In the genomic region with DNA sequence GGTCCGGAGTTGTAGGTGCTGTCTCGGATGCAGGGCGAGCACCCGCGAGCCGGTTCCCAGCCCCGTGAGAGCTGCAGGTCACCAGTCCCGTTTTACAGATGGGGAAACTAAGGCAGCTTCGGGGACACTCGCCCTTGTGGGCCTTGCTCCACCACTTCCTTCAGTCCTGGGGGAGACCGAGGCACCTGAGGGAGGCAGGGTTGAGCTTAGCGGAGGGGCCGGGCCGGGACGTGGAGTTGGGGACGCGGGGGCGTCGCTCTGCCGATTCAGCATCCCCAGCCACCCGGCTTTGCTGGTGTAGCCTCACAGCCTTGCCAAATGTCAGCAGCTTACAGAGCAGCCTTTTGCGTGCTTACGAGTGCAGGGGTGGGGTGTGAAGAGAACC, we compare ENCODE assay signal across 8 cellular contexts. TPM values are rescaled to one million over a fixed set of nuclear protein-coding genes. Genes with fewer than 3 reads are reported as not detected.
DNase-seq lines count a peak whose midpoint lies in the region; ATAC-seq and TF ChIP-seq lines count a peak whose summit lies in the region.

No MANE protein-coding gene starts in this region.

- H3K4me1 Mint-ChIP-seq in activated T-cell treated with anti-CD3 and anti-CD28 coated beads, Interleukin-2, amount 50 U/mL, for 72 hours (ENCODE audit: low read depth) = peaks cover 20% of the 10 kb centered on the region

- H3K4me3 Mint-ChIP-seq in activated T-cell treated with anti-CD3 and anti-CD28 coated beads, Interleukin-2, amount 50 U/mL, for 72 hours = peak overlapping the region; percentile 86 to 90

- H3K4me3 ChIP-seq in AG04449 (ENCODE audit: low read depth, low read length) (peak overlapping the region; percentile 81), prostate gland (peak overlapping the region; percentile 54 to 68)

- peaks cover 0 to 6% of the 10 kb centered on the region in 2 donors for H3K36me3 ChIP-seq in prostate gland

- no peak overlapping the region for H3K27ac Mint-ChIP-seq in activated T-cell treated with anti-CD3 and anti-CD28 coated beads, Interleukin-2, amount 50 U/mL, for 72 hours

- H3K36me3 Mint-ChIP-seq in activated T-cell treated with anti-CD3 and anti-CD28 coated beads, Interleukin-2, amount 50 U/mL, for 72 hours (ENCODE audit: insufficient read depth in 2 of 2) = no peaks in the 10 kb centered on the region

- intact Hi-C loops in prostate gland (cut with DNase I) = no loop called here

- no peaks in the 10 kb centered on the region for H3K27me3 Mint-ChIP-seq in activated T-cell treated with anti-CD3 and anti-CD28 coated beads, Interleukin-2, amount 50 U/mL, for 72 hours (ENCODE audit: low read depth)

- POLR2A ChIA-PET in AG04449 (lab: Yijun Ruan, JAX) = interaction anchor here (0.6 to 1.3 kb wide), 2 partner anchors 9 to 42 kb away, joined by 3 read pairs; no protein-coding TSS in a partner anchor

- H3K9me3 Mint-ChIP-seq in activated T-cell treated with anti-CD3 and anti-CD28 coated beads, Interleukin-2, amount 50 U/mL, for 72 hours = no peaks in the 10 kb centered on the region

- no peaks in the 10 kb centered on the region for H3K27me3 ChIP-seq in prostate gland (replicated peaks; ENCODE audit: insufficient read depth)

- no peaks in the 10 kb centered on the region for H3K9me3 ChIP-seq in prostate gland

- H3K27ac ChIP-seq in prostate gland = peak overlapping the region; percentile 47 to 54

- DNase-seq in AG04449 (ENCODE audit: low read depth, low spot score) = no peak
- peak; percentile 61 for DNase-seq in NAMALWA (ENCODE audit: low spot score)
- peak; percentile 54 to 64 for DNase-seq in activated T-cell treated with anti-CD3 and anti-CD28 coated beads, Interleukin-2, amount 50 U/mL, for 72 hours
- peak; percentile 51 for DNase-seq in germinal center (ENCODE audit: low spot score)
- DNase-seq in prostate gland (ENCODE audit: low spot score) = no peak
- DNase-seq in middle frontal gyrus (ENCODE audit: extremely low spot score, low spot score) = no peak

- CTCF ChIA-PET in AG04449 (lab: Yijun Ruan, JAX) = interaction anchor here (1.7 to 2.4 kb wide), 2 partner anchors 27 to 43 kb away, joined by 5 to 9 read pairs; no protein-coding TSS in a partner anchor

- 1% methylated on average over 18 of the region's 23 CpGs for WGBS in prostate gland

- no peaks in the 10 kb centered on the region for H3K4me1 ChIP-seq in prostate gland (replicated peaks)

- TF ChIP-seq CTCF in AG04449 (IDR thresholded peaks at IDR 0.05; ENCODE audit: insufficient read depth, low read length, missing control alignments) (no peak), prostate gland (IDR thresholded peaks at IDR 0.05) (no peak)

- no peak for TF ChIP-seq POLR2A in prostate gland (IDR thresholded peaks at IDR 0.05)

- ATAC-seq in GM19395 (IDR thresholded peaks at IDR 0.05; ENCODE audit: unreplicated experiment) (peak; percentile 7), GM18909 (IDR thresholded peaks at IDR 0.05; ENCODE audit: poor library complexity, unreplicated experiment) (no peak)
- ATAC-seq in activated T-cell treated with anti-CD3 and anti-CD28 coated beads, Interleukin-2, amount 50 U/mL, for 72 hours (replicated peaks in 1 of 2) = peak; percentile 42 to 47

RNA-seq across cellular contexts. Expression of gene BBLN, which starts 0.5 kb away (rescaled TPM):
- 10 to 100 TPM; 72.9 to 81.4 TPM for total RNA-seq in activated T-cell treated with anti-CD3 and anti-CD28 coated beads, Interleukin-2, amount 50 U/mL, for 72 hours
- total RNA-seq in prostate gland = 100 to 1,000 TPM; 333 to 437 TPM

RNA-seq across cellular contexts. Expression of gene LCN2, which starts 11.3 kb away (rescaled TPM):
- not detected for total RNA-seq in activated T-cell treated with anti-CD3 and anti-CD28 coated beads, Interleukin-2, amount 50 U/mL, for 72 hours
- total RNA-seq in prostate gland = 10 to 100 TPM; 30.5 to 43.7 TPM

RNA-seq across cellular contexts. Expression of gene CIZ1, which starts 30.8 kb away (rescaled TPM):
- 100 to 1,000 TPM; 161 to 203 TPM for total RNA-seq in activated T-cell treated with anti-CD3 and anti-CD28 coated beads, Interleukin-2, amount 50 U/mL, for 72 hours
- total RNA-seq in prostate gland = 10 to 100 TPM; 55.2 to 94.0 TPM

RNA-seq across cellular contexts. Expression of gene PTGES2, which starts 33.1 kb away (rescaled TPM):
- 10 to 100 TPM; 23.5 to 27.5 TPM for total RNA-seq in activated T-cell treated with anti-CD3 and anti-CD28 coated beads, Interleukin-2, amount 50 U/mL, for 72 hours
- 10 to 100 TPM; 89.4 to 96.1 TPM for total RNA-seq in prostate gland

RNA-seq across cellular contexts. Expression of gene DNM1, which starts 42.6 kb away (rescaled TPM):
- 1 to 10 TPM in 1 of 2 donors, under 1 TPM in 1; 0.86 to 2.4 TPM for total RNA-seq in activated T-cell treated with anti-CD3 and anti-CD28 coated beads, Interleukin-2, amount 50 U/mL, for 72 hours
- total RNA-seq in prostate gland = 1 to 10 TPM; 2.0 to 7.7 TPM

Comparison
In these comparisons a context has a peak if more than half of its experiments do, and no peak if none do; other contexts are left out.
1. DNase-seq: peak in NAMALWA (single experiment), activated T-cell treated with anti-CD3 and anti-CD28 coated beads, Interleukin-2, amount 50 U/mL, for 72 hours (2 of 2) and germinal center (single experiment); none in AG04449 (single experiment), prostate gland (single experiment) and middle frontal gyrus (single experiment).
2. RNA of gene BBLN, which starts 0.5 kb away (total RNA-seq): 333 to 437 TPM in prostate gland; 72.9 to 81.4 TPM in activated T-cell treated with anti-CD3 and anti-CD28 coated beads, Interleukin-2, amount 50 U/mL, for 72 hours; every median in the first group is over 4 times any median in the second.
3. RNA of gene LCN2, which starts 11.3 kb away (total RNA-seq): 30.5 to 43.7 TPM in prostate gland; not detected in activated T-cell treated with anti-CD3 and anti-CD28 coated beads, Interleukin-2, amount 50 U/mL, for 72 hours; every median in the first group is over 10 times any median in the second.